In genomic region chr11:67484847-67485311, GRCh38 we compare ENCODE assay signal across 8 cellular contexts. TPM values are rescaled to one million over a fixed set of nuclear protein-coding genes. Genes with fewer than 3 reads are reported as not detected.
DNase-seq lines count a peak whose midpoint lies in the region; ATAC-seq and TF ChIP-seq lines count a peak whose summit lies in the region.

No MANE protein-coding gene starts in this region.

- H3K4me3 Mint-ChIP-seq in CD4-positive, alpha-beta memory T cell: peak overlapping the region; percentile 95 to 100 (median 98)
- H3K4me3 Mint-ChIP-seq in natural killer cell treated with Interleukin-12 subunit alpha and Interleukin-12 subunit beta and Interleukin-15 and Interleukin-18, amount 100 ng/mL, for 72 hours: peak overlapping the region; percentile 96

- H3K27ac Mint-ChIP-seq in CD4-positive, alpha-beta memory T cell: peak overlapping the region; percentile 94 to 100 (median 99)
- peak overlapping the region; percentile 94 to 96 for H3K27ac Mint-ChIP-seq in natural killer cell treated with Interleukin-12 subunit alpha and Interleukin-12 subunit beta and Interleukin-15 and Interleukin-18, amount 100 ng/mL, for 72 hours

- H3K9ac ChIP-seq in OCI-LY1 (ENCODE audit: low read length): peak overlapping the region; percentile 88

- H3K36me3 Mint-ChIP-seq in CD4-positive, alpha-beta memory T cell: peaks cover 13 to 38% of the 10 kb centered on the region in 2 donors
- peaks cover 7% of the 10 kb centered on the region for H3K36me3 Mint-ChIP-seq in natural killer cell treated with Interleukin-12 subunit alpha and Interleukin-12 subunit beta and Interleukin-15 and Interleukin-18, amount 100 ng/mL, for 72 hours

- intact Hi-C loops in CD4-positive, alpha-beta memory T cell (cut with micrococcal nuclease): loop anchor here (1.0 kb wide), 3 partner anchors 21 to 94 kb away; partner anchors contain the start of genes PTPRCAP and RAD9A

- no peaks in the 10 kb centered on the region for H3K9me3 Mint-ChIP-seq in CD4-positive, alpha-beta memory T cell
- no peaks in the 10 kb centered on the region for H3K9me3 Mint-ChIP-seq in natural killer cell treated with Interleukin-12 subunit alpha and Interleukin-12 subunit beta and Interleukin-15 and Interleukin-18, amount 100 ng/mL, for 72 hours

- no peaks in the 10 kb centered on the region for H3K9me3 ChIP-seq in CD4-positive, alpha-beta memory T cell (ENCODE audit: control insufficient read depth in 1 of 2, low read length in 2 of 2)
- no peaks in the 10 kb centered on the region for H3K9me3 ChIP-seq in OCI-LY1 (ENCODE audit: low read length)

- H3K36me3 ChIP-seq in CD4-positive, alpha-beta memory T cell (ENCODE audit: insufficient read depth, low read length): peaks cover 19% of the 10 kb centered on the region
- H3K36me3 ChIP-seq in OCI-LY1 (ENCODE audit: insufficient read depth, low read length): peaks cover 20% of the 10 kb centered on the region; the same call in 1 of the 2 replicates

- ATAC-seq in natural killer cell treated with Interleukin-12 subunit alpha and Interleukin-12 subunit beta and Interleukin-15 and Interleukin-18, amount 100 ng/mL, for 72 hours: peak in 1 of 2 donors; percentile 28
- ATAC-seq in HG03571 (IDR thresholded peaks at IDR 0.05; ENCODE audit: unreplicated experiment): no peak

- DNase-seq in CD4-positive, alpha-beta memory T cell: peak; percentile 44 to 86 (median 50)
- peak; percentile 54 for DNase-seq in activated T-helper 9 cell treated with anti-CD3 and anti-CD28 coated beads, Interleukin-2, amount 50 U/mL, for 16 hours (ENCODE audit: low read depth)
- DNase-seq in natural killer cell treated with Interleukin-12 subunit alpha and Interleukin-12 subunit beta and Interleukin-15 and Interleukin-18, amount 100 ng/mL, for 72 hours (ENCODE audit: low spot score): peak; percentile 65
- DNase-seq in HEK293T (ENCODE audit: extremely low spot score): no peak
- DNase-seq in DMS153 (lab: John Stamatoyannopoulos, UW): no peak
- no peak for DNase-seq in DMS114 treated with DMSO at 0.1 percent for 48 hours (lab: John Stamatoyannopoulos, UW; ENCODE audit: unreplicated experiment)

- H3K4me1 ChIP-seq in CD4-positive, alpha-beta memory T cell (ENCODE audit: insufficient read depth, low read length): peaks cover 71% of the 10 kb centered on the region
- H3K4me1 ChIP-seq in OCI-LY1 (ENCODE audit: insufficient read depth, low read length, severe bottlenecking): peaks cover 52% of the 10 kb centered on the region

- no peaks in the 10 kb centered on the region for H3K27me3 ChIP-seq in CD4-positive, alpha-beta memory T cell (ENCODE audit: insufficient read depth, low read length)
- no peaks in the 10 kb centered on the region for H3K27me3 ChIP-seq in OCI-LY1 (ENCODE audit: insufficient read depth, low read length)

- peaks cover 46 to 73% (median 59%) of the 10 kb centered on the region in 4 donors for H3K4me1 Mint-ChIP-seq in CD4-positive, alpha-beta memory T cell
- H3K4me1 Mint-ChIP-seq in natural killer cell treated with Interleukin-12 subunit alpha and Interleukin-12 subunit beta and Interleukin-15 and Interleukin-18, amount 100 ng/mL, for 72 hours (ENCODE audit: low read depth in 2 of 2): peaks cover 61 to 62% of the 10 kb centered on the region in 2 donors

- H3K4me2 ChIP-seq in OCI-LY1 (ENCODE audit: low read length): peak overlapping the region; percentile 99

- H3K27ac ChIP-seq in CD4-positive, alpha-beta memory T cell (ENCODE audit: low read depth, low read length): peak overlapping the region; percentile 91
- H3K27ac ChIP-seq in OCI-LY1 (ENCODE audit: low read depth, low read length, poor library complexity, severe bottlenecking): peak overlapping the region; percentile 91

- H3F3A ChIP-seq in OCI-LY1 (ENCODE audit: insufficient read depth, low read length): 0 out of 2 replicates have a peak, but pooled peaks cover 2% of the 10 kb centered on the region

- no peak overlapping the region for H2AFZ ChIP-seq in OCI-LY1 (ENCODE audit: low read length)

- POLR2A ChIA-PET in CD4-positive, alpha-beta memory T cell (lab: Charles Lee; ENCODE audit: partially characterized antibody): interaction anchor here (0.7 to 16.2 kb wide), 21 partner anchors 8 to 213 kb away, joined by 3 to 279 read pairs (median 15); partner anchors contain the start of genes CORO1B, PITPNM1, POLD4 and PPP1CA
- POLR2A ChIA-PET in HEK293T (lab: Yijun Ruan, JAX): no interaction called here

- no peaks in the 10 kb centered on the region for H4K20me1 ChIP-seq in OCI-LY1 (ENCODE audit: insufficient read depth, low read length)

- CTCF ChIA-PET in CD4-positive, alpha-beta memory T cell (lab: Charles Lee; ENCODE audit: partially characterized antibody): interaction anchor here (0.7 to 2.1 kb wide), 5 partner anchors 15 to 128 kb away, joined by 3 to 9 read pairs (median 3); partner anchors contain the start of gene PPP1CA
- CTCF ChIA-PET in HEK293T (lab: Yijun Ruan, JAX): no interaction called here

- no peaks in the 10 kb centered on the region for H3K27me3 Mint-ChIP-seq in CD4-positive, alpha-beta memory T cell
- H3K27me3 Mint-ChIP-seq in natural killer cell treated with Interleukin-12 subunit alpha and Interleukin-12 subunit beta and Interleukin-15 and Interleukin-18, amount 100 ng/mL, for 72 hours: no peaks in the 10 kb centered on the region

- TF ChIP-seq CTCF in OCI-LY1 (IDR thresholded peaks at IDR 0.05; ENCODE audit: low read length): peak; percentile 30; the same call in 1 of the 2 replicates

- no peaks in the 10 kb centered on the region for H3K79me2 ChIP-seq in OCI-LY1 (ENCODE audit: insufficient read depth, low read length)

- H3K4me3 ChIP-seq in CD4-positive, alpha-beta memory T cell (ENCODE audit: low read length in 2 of 2): peak overlapping the region; percentile 32 to 78
- H3K4me3 ChIP-seq in OCI-LY1 (ENCODE audit: low read depth, low read length, poor library complexity, severe bottlenecking): peak overlapping the region; percentile 56

- H3K9me2 ChIP-seq in OCI-LY1 (ENCODE audit: low read depth, low read length): no peaks in the 10 kb centered on the region

TF ChIP-seq in HEK293T, 16 proteins besides CTCF, POLR2A, EP300 and RAD21:
- no peak for TF ChIP-seq BHLHE40 (IDR thresholded peaks at IDR 0.05; ENCODE audit: borderline replicate concordance)
- TF ChIP-seq HDGF (IDR thresholded peaks at IDR 0.05; ENCODE audit: borderline replicate concordance): no peak
- TF ChIP-seq NFRKB (IDR thresholded peaks at IDR 0.05): no peak
- no peak for TF ChIP-seq PKNOX1 (IDR thresholded peaks at IDR 0.05)
- TF ChIP-seq FOXM1 (IDR thresholded peaks at IDR 0.05; ENCODE audit: borderline replicate concordance): no peak
- TF ChIP-seq CTBP1 (IDR thresholded peaks at IDR 0.05; ENCODE audit: borderline replicate concordance): no peak
- no peak for TF ChIP-seq SP1 (IDR thresholded peaks at IDR 0.05)
- TF ChIP-seq LEF1 (IDR thresholded peaks at IDR 0.05; ENCODE audit: borderline replicate concordance): no peak
- no peak for TF ChIP-seq ELF4 (IDR thresholded peaks at IDR 0.05)
- no peak for TF ChIP-seq FOXK2 (IDR thresholded peaks at IDR 0.05)
- TF ChIP-seq ZNF384 (IDR thresholded peaks at IDR 0.05): no peak
- TF ChIP-seq ARNT (IDR thresholded peaks at IDR 0.05): no peak
- no peak for TF ChIP-seq TARDBP (IDR thresholded peaks at IDR 0.05)
- no peak for TF ChIP-seq FOXA1 (IDR thresholded peaks at IDR 0.05)
- no peak for TF ChIP-seq L3MBTL2 (conservative IDR thresholded peaks at IDR 0.05)
- no peak for TF ChIP-seq SUZ12 (IDR thresholded peaks at IDR 0.05)

RNA-seq across cellular contexts. Expression of gene AIP, which starts 2.1 kb away (rescaled TPM):
- total RNA-seq in CD4-positive, alpha-beta memory T cell: 100 to 1,000 TPM; 131 to 132 TPM
- polyA plus RNA-seq in CD4-positive, alpha-beta memory T cell: 100 to 1,000 TPM; 152 to 185 TPM
- 100 to 1,000 TPM; 120 to 140 TPM for total RNA-seq in natural killer cell treated with Interleukin-12 subunit alpha and Interleukin-12 subunit beta and Interleukin-15 and Interleukin-18, amount 100 ng/mL, for 72 hours

RNA-seq across cellular contexts. Expression of gene TMEM134, which starts 15.8 kb away (rescaled TPM):
- total RNA-seq in CD4-positive, alpha-beta memory T cell: 10 to 100 TPM; 90.1 to 99.1 TPM
- polyA plus RNA-seq in CD4-positive, alpha-beta memory T cell: 100 to 1,000 TPM; 152 to 162 TPM
- total RNA-seq in natural killer cell treated with Interleukin-12 subunit alpha and Interleukin-12 subunit beta and Interleukin-15 and Interleukin-18, amount 100 ng/mL, for 72 hours: 10 to 100 TPM; 30.7 to 39.1 TPM

RNA-seq across cellular contexts. Expression of gene PITPNM1, which starts 20.3 kb away (rescaled TPM):
- total RNA-seq in CD4-positive, alpha-beta memory T cell: 100 to 1,000 TPM; 137 to 143 TPM
- polyA plus RNA-seq in CD4-positive, alpha-beta memory T cell: 10 to 100 TPM; 15.0 to 43.6 TPM
- total RNA-seq in natural killer cell treated with Interleukin-12 subunit alpha and Interleukin-12 subunit beta and Interleukin-15 and Interleukin-18, amount 100 ng/mL, for 72 hours: 100 to 1,000 TPM in 1 of 2 donors, 10 to 100 TPM in 1; 66.0 to 174 TPM

RNA-seq across cellular contexts. Expression of gene CDK2AP2, which starts 23.1 kb away (rescaled TPM):
- 10 to 100 TPM; 85.8 to 86.0 TPM for total RNA-seq in CD4-positive, alpha-beta memory T cell
- 100 to 1,000 TPM in 1 of 2 donors, 10 to 100 TPM in 1; 83.3 to 152 TPM for polyA plus RNA-seq in CD4-positive, alpha-beta memory T cell
- 100 to 1,000 TPM in 1 of 2 donors, 10 to 100 TPM in 1; 92.6 to 103 TPM for total RNA-seq in natural killer cell treated with Interleukin-12 subunit alpha and Interleukin-12 subunit beta and Interleukin-15 and Interleukin-18, amount 100 ng/mL, for 72 hours

RNA-seq across cellular contexts. Expression of gene CABP4, which starts 29.7 kb away (rescaled TPM):
- 1 to 10 TPM; 1.4 to 2.3 TPM for total RNA-seq in CD4-positive, alpha-beta memory T cell
- polyA plus RNA-seq in CD4-positive, alpha-beta memory T cell: under 1 TPM; 0.27 to 0.84 TPM
- total RNA-seq in natural killer cell treated with Interleukin-12 subunit alpha and Interleukin-12 subunit beta and Interleukin-15 and Interleukin-18, amount 100 ng/mL, for 72 hours: 1 to 10 TPM; 1.4 to 2.2 TPM

Comparison
In these comparisons a context has a peak if more than half of its experiments do, and no peak if none do; other contexts are left out.
1. DNase-seq: peak in CD4-positive, alpha-beta memory T cell (5 of 5), activated T-helper 9 cell treated with anti-CD3 and anti-CD28 coated beads, Interleukin-2, amount 50 U/mL, for 16 hours (single experiment) and natural killer cell treated with Interleukin-12 subunit alpha and Interleukin-12 subunit beta and Interleukin-15 and Interleukin-18, amount 100 ng/mL, for 72 hours (single experiment); none in HEK293T (single experiment), DMS153 (single experiment) and DMS114 treated with DMSO at 0.1 percent for 48 hours (single experiment).